In the genomic region with DNA sequence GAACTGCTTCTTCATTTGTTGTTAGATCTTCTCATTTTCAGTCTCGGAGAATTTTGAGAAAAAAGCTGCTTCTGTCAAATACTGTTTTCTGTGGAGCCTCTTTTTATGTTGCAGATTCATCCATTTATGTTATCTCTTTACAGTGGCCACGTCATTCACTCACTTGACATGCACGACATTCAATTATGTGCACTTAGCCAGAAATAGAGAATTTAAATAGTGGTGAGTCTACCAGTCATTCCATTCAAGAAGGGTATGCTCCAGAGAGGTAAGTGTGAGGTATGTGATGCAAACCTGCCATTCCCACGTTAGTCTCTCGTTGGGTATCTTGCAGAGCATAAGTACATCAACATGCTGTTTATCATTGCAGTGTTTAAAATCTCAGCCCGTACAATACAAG, we compare ENCODE assay signal across 1 cellular context.
TF ChIP-seq lines count a peak whose summit lies in the region.

No MANE protein-coding gene starts in this region.

TF ChIP-seq in SK-N-SH, 30 proteins besides CTCF, POLR2A, EP300 and RAD21 (continued from another document):
- TF ChIP-seq, protein P1, sequence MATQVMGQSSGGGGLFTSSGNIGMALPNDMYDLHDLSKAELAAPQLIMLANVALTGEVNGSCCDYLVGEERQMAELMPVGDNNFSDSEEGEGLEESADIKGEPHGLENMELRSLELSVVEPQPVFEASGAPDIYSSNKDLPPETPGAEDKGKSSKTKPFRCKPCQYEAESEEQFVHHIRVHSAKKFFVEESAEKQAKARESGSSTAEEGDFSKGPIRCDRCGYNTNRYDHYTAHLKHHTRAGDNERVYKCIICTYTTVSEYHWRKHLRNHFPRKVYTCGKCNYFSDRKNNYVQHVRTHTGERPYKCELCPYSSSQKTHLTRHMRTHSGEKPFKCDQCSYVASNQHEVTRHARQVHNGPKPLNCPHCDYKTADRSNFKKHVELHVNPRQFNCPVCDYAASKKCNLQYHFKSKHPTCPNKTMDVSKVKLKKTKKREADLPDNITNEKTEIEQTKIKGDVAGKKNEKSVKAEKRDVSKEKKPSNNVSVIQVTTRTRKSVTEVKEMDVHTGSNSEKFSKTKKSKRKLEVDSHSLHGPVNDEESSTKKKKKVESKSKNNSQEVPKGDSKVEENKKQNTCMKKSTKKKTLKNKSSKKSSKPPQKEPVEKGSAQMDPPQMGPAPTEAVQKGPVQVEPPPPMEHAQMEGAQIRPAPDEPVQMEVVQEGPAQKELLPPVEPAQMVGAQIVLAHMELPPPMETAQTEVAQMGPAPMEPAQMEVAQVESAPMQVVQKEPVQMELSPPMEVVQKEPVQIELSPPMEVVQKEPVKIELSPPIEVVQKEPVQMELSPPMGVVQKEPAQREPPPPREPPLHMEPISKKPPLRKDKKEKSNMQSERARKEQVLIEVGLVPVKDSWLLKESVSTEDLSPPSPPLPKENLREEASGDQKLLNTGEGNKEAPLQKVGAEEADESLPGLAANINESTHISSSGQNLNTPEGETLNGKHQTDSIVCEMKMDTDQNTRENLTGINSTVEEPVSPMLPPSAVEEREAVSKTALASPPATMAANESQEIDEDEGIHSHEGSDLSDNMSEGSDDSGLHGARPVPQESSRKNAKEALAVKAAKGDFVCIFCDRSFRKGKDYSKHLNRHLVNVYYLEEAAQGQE (IDR thresholded peaks at IDR 0.05; ENCODE audit: low read depth, low read length): no peak
- TF ChIP-seq, protein P2, sequence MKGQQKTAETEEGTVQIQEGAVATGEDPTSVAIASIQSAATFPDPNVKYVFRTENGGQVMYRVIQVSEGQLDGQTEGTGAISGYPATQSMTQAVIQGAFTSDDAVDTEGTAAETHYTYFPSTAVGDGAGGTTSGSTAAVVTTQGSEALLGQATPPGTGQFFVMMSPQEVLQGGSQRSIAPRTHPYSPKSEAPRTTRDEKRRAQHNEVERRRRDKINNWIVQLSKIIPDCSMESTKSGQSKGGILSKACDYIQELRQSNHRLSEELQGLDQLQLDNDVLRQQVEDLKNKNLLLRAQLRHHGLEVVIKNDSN (IDR thresholded peaks at IDR 0.05; ENCODE audit: borderline replicate concordance, low read depth): no peak
- TF ChIP-seq TAF1 (IDR thresholded peaks at IDR 0.05; ENCODE audit: borderline replicate concordance, low read depth, low read length) (no peak), CHD2 (IDR thresholded peaks at IDR 0.05; ENCODE audit: low read length, partially characterized antibody) (no peak), RFX5 (IDR thresholded peaks at IDR 0.05; ENCODE audit: low read length) (no peak), FOXJ3 (CRISPR knock-in tag; IDR thresholded peaks at IDR 0.05) (no peak), EZH2phosphoT487 (IDR thresholded peaks at IDR 0.05; ENCODE audit: borderline replicate concordance, low read depth) (no peak), SIN3A (IDR thresholded peaks at IDR 0.05; ENCODE audit: borderline replicate concordance, low read depth, low read length) (no peak), GATA2 (CRISPR knock-in tag; IDR thresholded peaks at IDR 0.05) (no peak)
- TF ChIP-seq, protein P3, sequence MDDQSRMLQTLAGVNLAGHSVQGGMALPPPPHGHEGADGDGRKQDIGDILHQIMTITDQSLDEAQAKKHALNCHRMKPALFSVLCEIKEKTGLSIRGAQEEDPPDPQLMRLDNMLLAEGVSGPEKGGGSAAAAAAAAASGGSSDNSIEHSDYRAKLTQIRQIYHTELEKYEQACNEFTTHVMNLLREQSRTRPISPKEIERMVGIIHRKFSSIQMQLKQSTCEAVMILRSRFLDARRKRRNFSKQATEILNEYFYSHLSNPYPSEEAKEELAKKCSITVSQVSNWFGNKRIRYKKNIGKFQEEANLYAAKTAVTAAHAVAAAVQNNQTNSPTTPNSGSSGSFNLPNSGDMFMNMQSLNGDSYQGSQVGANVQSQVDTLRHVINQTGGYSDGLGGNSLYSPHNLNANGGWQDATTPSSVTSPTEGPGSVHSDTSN (IDR thresholded peaks at IDR 0.05): no peak
- TF ChIP-seq, protein P4, sequence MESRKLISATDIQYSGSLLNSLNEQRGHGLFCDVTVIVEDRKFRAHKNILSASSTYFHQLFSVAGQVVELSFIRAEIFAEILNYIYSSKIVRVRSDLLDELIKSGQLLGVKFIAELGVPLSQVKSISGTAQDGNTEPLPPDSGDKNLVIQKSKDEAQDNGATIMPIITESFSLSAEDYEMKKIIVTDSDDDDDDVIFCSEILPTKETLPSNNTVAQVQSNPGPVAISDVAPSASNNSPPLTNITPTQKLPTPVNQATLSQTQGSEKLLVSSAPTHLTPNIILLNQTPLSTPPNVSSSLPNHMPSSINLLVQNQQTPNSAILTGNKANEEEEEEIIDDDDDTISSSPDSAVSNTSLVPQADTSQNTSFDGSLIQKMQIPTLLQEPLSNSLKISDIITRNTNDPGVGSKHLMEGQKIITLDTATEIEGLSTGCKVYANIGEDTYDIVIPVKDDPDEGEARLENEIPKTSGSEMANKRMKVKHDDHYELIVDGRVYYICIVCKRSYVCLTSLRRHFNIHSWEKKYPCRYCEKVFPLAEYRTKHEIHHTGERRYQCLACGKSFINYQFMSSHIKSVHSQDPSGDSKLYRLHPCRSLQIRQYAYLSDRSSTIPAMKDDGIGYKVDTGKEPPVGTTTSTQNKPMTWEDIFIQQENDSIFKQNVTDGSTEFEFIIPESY (IDR thresholded peaks at IDR 0.05; ENCODE audit: borderline replicate concordance, low read depth): no peak
TF ChIP-seq in SK-N-SH: peak in this region for 0.
